16 cellular contexts compared by ENCODE assay signal in the genomic region with DNA sequence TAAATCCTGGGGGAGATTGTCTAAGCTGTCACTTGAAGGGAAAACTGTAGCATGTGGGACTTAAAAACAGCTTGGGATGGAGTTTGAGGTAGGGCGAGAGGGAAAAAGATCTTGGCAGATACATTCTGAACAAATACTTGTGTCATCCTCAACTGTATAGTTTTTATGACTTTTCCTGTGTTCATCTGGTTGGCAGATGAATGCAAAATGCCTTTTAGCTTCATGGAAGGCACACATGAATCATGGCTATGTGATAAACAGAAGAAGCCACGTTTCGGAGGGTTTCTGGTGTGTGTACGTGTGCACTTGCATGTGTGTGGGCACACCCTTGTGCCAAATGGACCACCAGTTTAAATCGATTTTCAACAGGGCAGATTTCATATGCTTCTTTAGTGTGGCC.
"Had no signal": no experiment of that assay in that cellular context is flagged by ENCODE, and none has a peak within 500 bp of the region (broad histone marks: within the 10 kb centered on the region; RNA-seq: fewer than 3 reads in every experiment).

No MANE protein-coding gene starts in this region.

- H3K4me3 ChIP-seq: right atrium auricular region, skin epidermis, transverse colon had no signal

- H3K27ac ChIP-seq: brain microvascular endothelial cell, right atrium auricular region, skin epidermis, transverse colon had no signal

- H3K27me3 ChIP-seq: brain microvascular endothelial cell, right atrium auricular region, transverse colon had no signal

- ATAC-seq: activated CD4-positive, alpha-beta T cell treated with anti-CD3 and anti-CD28 coated beads for 36 hours; left lobe of liver; T-cell; WTC11 had no signal

- DNase-seq: activated CD4-positive, alpha-beta memory T cell treated with anti-CD3 and anti-CD28 coated beads for 36 hours; activated CD4-positive, alpha-beta T cell treated with anti-CD3 and anti-CD28 coated beads for 36 hours; activated naive CD8-positive, alpha-beta T cell treated with anti-CD3 and anti-CD28 coated beads for 36 hours; activated T-cell treated with anti-CD3 and anti-CD28 coated beads for 4 hours; anterior cingulate cortex; brain microvascular endothelial cell; central memory CD4-positive, alpha-beta T cell; erythroblast; stimulated activated CD4-positive, alpha-beta T cell treated with anti-CD3 and anti-CD28 coated beads, Interleukin-15, amount 100 ng/mL, for 24 hours; stimulated activated CD4-positive, alpha-beta T cell treated with anti-CD3 and anti-CD28 coated beads, Interleukin-2, amount 100 ng/mL, for 48 hours; T-cell; transverse colon had no signal

- H3K9me3 ChIP-seq: right atrium auricular region had no signal

- H3K4me1 ChIP-seq: right atrium auricular region, transverse colon had no signal

- H3K36me3 ChIP-seq: brain microvascular endothelial cell, right atrium auricular region, transverse colon had no signal
